1 cellular context compared by ENCODE assay signal in the genomic region with DNA sequence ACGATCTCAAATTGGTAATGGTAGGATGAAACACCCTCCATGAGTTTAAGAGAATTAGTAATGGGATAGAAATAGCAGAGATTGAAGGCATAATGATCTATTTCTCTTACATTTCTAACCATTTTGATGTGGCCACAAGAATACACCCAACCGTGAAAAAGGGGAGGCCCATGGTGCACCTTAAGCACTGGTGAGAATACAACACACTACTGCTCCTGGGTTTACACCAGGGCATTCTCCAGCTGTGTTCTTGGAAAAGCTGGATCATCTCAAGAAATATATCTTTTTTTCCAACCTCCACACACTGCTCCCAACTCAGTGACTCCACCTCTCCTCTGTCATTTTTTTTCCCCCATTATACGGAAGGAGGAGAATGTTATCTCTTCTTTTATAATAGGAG.
TF ChIP-seq lines count a peak whose summit lies in the region.

No MANE protein-coding gene starts in this region.

TF ChIP-seq in HEK293, 187 proteins besides CTCF, POLR2A, EP300 and RAD21 (continued from another document):
- TF ChIP-seq, protein P1, sequence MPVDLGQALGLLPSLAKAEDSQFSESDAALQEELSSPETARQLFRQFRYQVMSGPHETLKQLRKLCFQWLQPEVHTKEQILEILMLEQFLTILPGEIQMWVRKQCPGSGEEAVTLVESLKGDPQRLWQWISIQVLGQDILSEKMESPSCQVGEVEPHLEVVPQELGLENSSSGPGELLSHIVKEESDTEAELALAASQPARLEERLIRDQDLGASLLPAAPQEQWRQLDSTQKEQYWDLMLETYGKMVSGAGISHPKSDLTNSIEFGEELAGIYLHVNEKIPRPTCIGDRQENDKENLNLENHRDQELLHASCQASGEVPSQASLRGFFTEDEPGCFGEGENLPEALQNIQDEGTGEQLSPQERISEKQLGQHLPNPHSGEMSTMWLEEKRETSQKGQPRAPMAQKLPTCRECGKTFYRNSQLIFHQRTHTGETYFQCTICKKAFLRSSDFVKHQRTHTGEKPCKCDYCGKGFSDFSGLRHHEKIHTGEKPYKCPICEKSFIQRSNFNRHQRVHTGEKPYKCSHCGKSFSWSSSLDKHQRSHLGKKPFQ (tag by site-specific recombination; IDR thresholded peaks at IDR 0.05) = peak; percentile 55; the same call in 1 of the 2 replicates
- TF ChIP-seq ZNF26 (tag by site-specific recombination; IDR thresholded peaks at IDR 0.05) (no peak), ZNF624 (tag by site-specific recombination; IDR thresholded peaks at IDR 0.05) (no peak), HOXD13 (CRISPR knock-in tag; IDR thresholded peaks at IDR 0.05; ENCODE audit: borderline replicate concordance) (no peak), ZSCAN23 (tag by site-specific recombination; IDR thresholded peaks at IDR 0.05) (no peak), ZNF660 (tag by site-specific recombination; IDR thresholded peaks at IDR 0.05) (no peak), ZNF2 (tag by site-specific recombination; IDR thresholded peaks at IDR 0.05) (no peak)
